Comparison of ENCODE assay signal across 8 cellular contexts in the genomic region with DNA sequence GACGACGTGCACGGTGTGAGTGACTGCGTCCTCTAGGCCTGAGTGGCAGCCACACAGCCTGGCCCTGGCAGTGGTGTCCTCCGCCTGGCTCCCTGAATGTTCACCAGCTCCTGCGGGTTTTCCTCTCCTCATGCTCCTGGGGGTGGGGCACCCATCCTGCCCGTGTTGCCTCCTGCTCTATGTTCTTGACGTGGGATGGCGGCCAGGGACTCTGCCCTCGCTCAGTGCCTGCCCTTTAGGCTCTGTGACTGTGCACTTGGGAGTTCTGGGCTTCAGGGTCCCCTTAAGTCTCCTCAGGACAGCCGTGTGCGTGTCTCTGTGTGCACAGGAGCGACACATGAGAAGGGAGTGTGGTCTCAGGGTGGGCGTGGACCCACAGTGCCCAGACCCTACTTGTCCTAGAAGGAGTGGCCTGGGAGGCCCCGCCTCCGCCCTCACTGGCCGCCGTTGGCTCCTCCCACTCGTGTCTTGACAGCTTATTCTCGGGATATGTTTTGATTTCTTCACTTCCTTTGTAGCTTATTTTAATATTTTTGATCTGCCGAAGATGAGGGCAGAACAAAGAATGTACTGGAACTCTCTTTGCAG. TPM values are rescaled to one million over a fixed set of nuclear protein-coding genes. Genes with fewer than 3 reads are reported as not detected.
DNase-seq lines count a peak whose midpoint lies in the region; ATAC-seq and TF ChIP-seq lines count a peak whose summit lies in the region.

No MANE protein-coding gene starts in this region.

- TF ChIP-seq POLR2A in prostate gland (IDR thresholded peaks at IDR 0.05) = peak; percentile 40

- no peaks in the 10 kb centered on the region for H3K36me3 ChIP-seq in prostate gland

- H3K9me3 ChIP-seq in prostate gland = no peaks in the 10 kb centered on the region

- intact Hi-C loops in prostate gland (cut with DNase I) = loop anchor here (5.0 kb wide), 2 partner anchors 41 to 86 kb away; no protein-coding TSS in a partner anchor

- H3K27ac ChIP-seq in prostate gland = peak overlapping the region; percentile 93 to 95

- H3K4me3 ChIP-seq in prostate gland = peak overlapping the region; percentile 53 to 68

- DNase-seq in H4 (ENCODE audit: low spot score) (peak; percentile 54), T follicular helper cell (ENCODE audit: low read depth) (peak; percentile 75), anterior cingulate cortex (lab: John Stamatoyannopoulos, UW) (peak in 48 of 58 donors; percentile 20 to 77 (median 50)), hepatic stellate cell (ENCODE audit: low spot score) (peak; percentile 89), prostate gland (ENCODE audit: low spot score) (peak; percentile 76), NCI-H2171 treated with DMSO at 0.1 percent for 48 hours (lab: John Stamatoyannopoulos, UW) (no peak)

- H3K27me3 ChIP-seq in prostate gland (replicated peaks; ENCODE audit: insufficient read depth) = no peaks in the 10 kb centered on the region

- 8% methylated on average over 21 of the region's 21 CpGs for WGBS in prostate gland

- H3K4me1 ChIP-seq in prostate gland (replicated peaks) = peaks cover 40% of the 10 kb centered on the region

- no peak for TF ChIP-seq CTCF in prostate gland (IDR thresholded peaks at IDR 0.05)

- ATAC-seq in HG02610 (IDR thresholded peaks at IDR 0.05; ENCODE audit: unreplicated experiment) = no peak
- no peak for ATAC-seq in GM21619 (IDR thresholded peaks at IDR 0.05; ENCODE audit: unreplicated experiment)

RNA-seq across cellular contexts. Expression of gene SKI, which starts 3.6 kb away (rescaled TPM):
- total RNA-seq in H4 (2014; rRNA removed; shearing (Covaris generic)) = 3.3 and 172 TPM in 2 replicates
- 100 to 1,000 TPM in 1 of 2 donors, 10 to 100 TPM in 1; 46.2 to 114 TPM for total RNA-seq in prostate gland

RNA-seq across cellular contexts. Expression of gene FAAP20, which starts 37.2 kb away (rescaled TPM):
- 24.5 and 28.5 TPM in 2 replicates for total RNA-seq in H4 (2014; rRNA removed; shearing (Covaris generic))
- total RNA-seq in prostate gland = 10 to 100 TPM; 55.9 to 70.4 TPM
